32 cellular contexts compared by ENCODE assay signal in the genomic region with DNA sequence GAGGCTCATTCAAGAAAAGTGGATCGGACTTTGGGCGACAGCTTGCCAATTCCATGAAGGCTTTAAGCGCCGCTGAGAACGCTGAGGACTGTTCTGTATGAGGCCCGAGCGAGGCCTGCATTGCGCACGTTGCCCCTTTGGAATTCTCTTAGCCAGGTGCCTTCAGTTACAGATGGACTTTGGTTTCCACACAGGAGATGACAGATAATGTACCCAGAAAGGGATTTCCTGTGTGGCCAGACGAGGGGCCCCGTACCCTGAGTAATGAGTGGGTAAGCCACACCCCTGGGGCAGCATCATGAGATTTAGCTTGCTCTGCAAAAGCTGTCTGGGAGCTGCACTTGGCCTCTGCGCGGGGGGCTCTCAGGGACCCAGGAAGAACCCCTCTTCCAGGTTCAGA.
"Had no signal": no experiment of that assay in that cellular context is flagged by ENCODE, and none has a peak within 500 bp of the region (broad histone marks: within the 10 kb centered on the region; RNA-seq: fewer than 3 reads in every experiment).

No MANE protein-coding gene starts in this region.

- ATAC-seq: activated T-cell treated with anti-CD3 and anti-CD28 coated beads, Interleukin-2, amount 50 U/mL, for 4 hours had no signal

- H3K4me1 Mint-ChIP-seq: activated B cell treated with CpG ODN at 0.5 μM for 24 hours; activated naive CD4-positive, alpha-beta T cell treated with anti-CD3 and anti-CD28 coated beads, Interleukin-2, amount 10 ng/mL, durations not matched to agents 7 days and 5 days; activated naive CD8-positive, alpha-beta T cell treated with anti-CD3 and anti-CD28 coated beads for 36 hours had no signal

- H3K4me2 ChIP-seq: PC-9 had no signal

- H3K36me3 ChIP-seq: brain microvascular endothelial cell, MG63 had no signal

- H3K4me3 ChIP-seq: MG63, PC-9 had no signal

- H3K27ac Mint-ChIP-seq: activated B cell treated with CpG ODN at 0.5 μM for 24 hours; activated CD4-positive, alpha-beta memory T cell treated with anti-CD3 and anti-CD28 coated beads for 36 hours; activated naive CD4-positive, alpha-beta T cell treated with anti-CD3 and anti-CD28 coated beads, Interleukin-2, amount 10 ng/mL, durations not matched to agents 7 days and 5 days; activated naive CD8-positive, alpha-beta T cell treated with anti-CD3 and anti-CD28 coated beads for 36 hours; activated T-helper 1 cell treated with anti-CD3 and anti-CD28 coated beads, Interleukin-12 subunit alpha, Interleukin-12 subunit beta, Interleukin-2, Interleukin-4 antibody, amounts not matched to agents 30 ng/mL and 10 ng/mL and 1 ng/mL, durations not matched to agents 14 hours and 24 hours and 36 hours; T-helper 1 cell treated with Interleukin-12 subunit alpha and Interleukin-12 subunit beta and Interleukin-4 antibody, amounts not matched to agents 30 μg/mL and 1 μg/mL, for 36 hours; T-helper 2 cell treated with Interferon-gamma antibody and Interleukin-4, amounts not matched to agents 5 μg/mL and 100 μg/mL, for 36 hours had no signal

- H3K4me3 Mint-ChIP-seq: activated B cell treated with CpG ODN at 0.5 μM for 24 hours; activated CD4-positive, alpha-beta memory T cell treated with anti-CD3 and anti-CD28 coated beads for 36 hours; activated naive CD4-positive, alpha-beta T cell treated with anti-CD3 and anti-CD28 coated beads, Interleukin-2, amount 10 ng/mL, durations not matched to agents 7 days and 5 days; activated naive CD8-positive, alpha-beta T cell treated with anti-CD3 and anti-CD28 coated beads for 36 hours; activated T-cell treated with anti-CD3 and anti-CD28 coated beads, Interleukin-2, amount 50 U/mL, for 4 hours; activated T-helper 1 cell treated with anti-CD3 and anti-CD28 coated beads, Interleukin-12 subunit alpha, Interleukin-12 subunit beta, Interleukin-2, Interleukin-4 antibody, amounts not matched to agents 30 ng/mL and 10 ng/mL and 1 ng/mL, durations not matched to agents 14 hours and 24 hours and 36 hours; T-helper 1 cell treated with Interleukin-12 subunit alpha and Interleukin-12 subunit beta and Interleukin-4 antibody, amounts not matched to agents 30 μg/mL and 1 μg/mL, for 36 hours; T-helper 2 cell treated with Interferon-gamma antibody and Interleukin-4, amounts not matched to agents 5 μg/mL and 100 μg/mL, for 36 hours had no signal

- H3K9me3 Mint-ChIP-seq: activated B cell treated with CpG ODN at 0.5 μM for 24 hours; activated CD4-positive, alpha-beta memory T cell treated with anti-CD3 and anti-CD28 coated beads for 36 hours; activated naive CD8-positive, alpha-beta T cell treated with anti-CD3 and anti-CD28 coated beads for 36 hours; activated T-cell treated with anti-CD3 and anti-CD28 coated beads, Interleukin-2, amount 50 U/mL, for 4 hours; activated T-helper 1 cell treated with anti-CD3 and anti-CD28 coated beads, Interleukin-12 subunit alpha, Interleukin-12 subunit beta, Interleukin-2, Interleukin-4 antibody, amounts not matched to agents 30 ng/mL and 10 ng/mL and 1 ng/mL, durations not matched to agents 14 hours and 24 hours and 36 hours; T-helper 1 cell treated with Interleukin-12 subunit alpha and Interleukin-12 subunit beta and Interleukin-4 antibody, amounts not matched to agents 30 μg/mL and 1 μg/mL, for 36 hours had no signal

- FAIRE-seq: RCC 7860 had no signal

- H3K36me3 Mint-ChIP-seq: activated CD4-positive, alpha-beta memory T cell treated with anti-CD3 and anti-CD28 coated beads for 36 hours; activated naive CD4-positive, alpha-beta T cell treated with anti-CD3 and anti-CD28 coated beads, Interleukin-2, amount 10 ng/mL, durations not matched to agents 7 days and 5 days; activated naive CD8-positive, alpha-beta T cell treated with anti-CD3 and anti-CD28 coated beads for 36 hours had no signal

- H3K27me3 Mint-ChIP-seq: activated B cell treated with CpG ODN at 0.5 μM for 24 hours; activated naive CD4-positive, alpha-beta T cell treated with anti-CD3 and anti-CD28 coated beads, Interleukin-2, amount 10 ng/mL, durations not matched to agents 7 days and 5 days had no signal

- H3K27ac ChIP-seq: brain microvascular endothelial cell, PC-9 had no signal

- DNase-seq: activated B cell treated with CpG ODN at 0.5 μM for 24 hours; activated CD4-positive, alpha-beta memory T cell treated with anti-CD3 and anti-CD28 coated beads for 36 hours; activated CD4-positive, alpha-beta T cell treated with anti-CD3 and anti-CD28 coated beads for 4 hours; activated CD4-positive, alpha-beta T cell treated with anti-CD3 and anti-CD28 coated beads, Interleukin-2, amount 50 U/mL, for 1 hour; activated CD4-positive, CD25-positive, alpha-beta regulatory T cell treated with anti-CD3 and anti-CD28 coated beads, Interleukin-2, amount 50 U/mL, for 72 hours; activated CD8-positive, alpha-beta memory T cell treated with anti-CD3 and anti-CD28 coated beads, Interleukin-2, amount 50 U/mL, for 4 hours; activated effector memory CD4-positive, alpha-beta T cell treated with Interleukin-2 at 50 U/mL for 16 hours; activated naive CD4-positive, alpha-beta T cell treated with anti-CD3 and anti-CD28 coated beads, Interleukin-2, amount 10 ng/mL, durations not matched to agents 7 days and 5 days; activated naive CD8-positive, alpha-beta T cell treated with anti-CD3 and anti-CD28 coated beads for 36 hours; activated T-cell treated with anti-CD3 and anti-CD28 coated beads for 4 hours; activated T-cell treated with anti-CD3 and anti-CD28 coated beads, Interleukin-2, amount 50 U/mL, for 4 hours; amniotic stem cell; aorta; brain microvascular endothelial cell; central memory CD4-positive, alpha-beta T cell; MG63; NCI-H1048; NCI-H1105 treated with DMSO at 0.1 percent for 48 hours; NCI-H1436; NCI-H1694; NCI-H1930; NCI-H2081 treated with DMSO at 0.1 percent for 48 hours; NCI-H226; NCI-H446 treated with DMSO at 0.1 percent for 48 hours; NCI-H524; NCI-H69; PC-9; Right ventricle myocardium superior had no signal

- H3K9me3 ChIP-seq: MG63 had no signal

- H3K27me3 ChIP-seq: brain microvascular endothelial cell, MG63 had no signal
